ENCODE assay signal across 8 cellular contexts in genomic region chr20:49915118-49915379, GRCh38. TPM values are rescaled to one million over a fixed set of nuclear protein-coding genes. Genes with fewer than 3 reads are reported as not detected.
DNase-seq lines count a peak whose midpoint lies in the region; ATAC-seq and TF ChIP-seq lines count a peak whose summit lies in the region.

No MANE protein-coding gene starts in this region.

- peak overlapping the region; percentile 78 for H3K27ac Mint-ChIP-seq in neural crest cell (ENCODE audit: unreplicated experiment)

- H3K4me1 Mint-ChIP-seq in neural crest cell = peaks cover 31% of the 10 kb centered on the region

- peaks cover 3% of the 10 kb centered on the region for H3K27me3 Mint-ChIP-seq in neural crest cell (ENCODE audit: low read depth)

- H3K9ac ChIP-seq in Loucy (ENCODE audit: low read depth, low read length, poor library complexity, severe bottlenecking) = peak overlapping the region; percentile 74
- peak overlapping the region; percentile 65 for H3K9ac ChIP-seq in endocrine pancreas (ENCODE audit: control insufficient read depth, insufficient read depth, low read length)

- no peak for TF ChIP-seq CTCF in Loucy (conservative IDR thresholded peaks at IDR 0.05; ENCODE audit: low read length)
- TF ChIP-seq CTCF in neural crest cell (conservative IDR thresholded peaks at IDR 0.05) = no peak

- H3K9me2 ChIP-seq in Loucy (replicated peaks; ENCODE audit: low read depth, low read length) = no peaks in the 10 kb centered on the region

- peak overlapping the region; percentile 100 for H3K4me2 ChIP-seq in Loucy (ENCODE audit: low read depth, low read length, poor library complexity, severe bottlenecking)

- peak; percentile 15 to 18 for ATAC-seq in activated CD4-positive, CD25-positive, alpha-beta regulatory T cell treated with anti-CD3 and anti-CD28 coated beads, Interleukin-2, amount 50 U/mL, for 24 hours

- no peaks in the 10 kb centered on the region for H3K9me3 ChIP-seq in Loucy (ENCODE audit: insufficient read depth, low read depth, low read length)
- H3K9me3 ChIP-seq in endocrine pancreas (ENCODE audit: control insufficient read depth, low read length) = no peaks in the 10 kb centered on the region

- H3K36me3 Mint-ChIP-seq in neural crest cell (ENCODE audit: low read depth) = no peaks in the 10 kb centered on the region

- no peaks in the 10 kb centered on the region for H3K9me3 Mint-ChIP-seq in neural crest cell

- peak overlapping the region; percentile 95 for H3K4me3 Mint-ChIP-seq in neural crest cell

- no peaks in the 10 kb centered on the region for H3K36me3 ChIP-seq in Loucy (ENCODE audit: insufficient read depth, low read length)
- H3K36me3 ChIP-seq in endocrine pancreas (ENCODE audit: control insufficient read depth, insufficient read depth, low read length) = no peaks in the 10 kb centered on the region

- H3K4me3 ChIP-seq in Loucy (ENCODE audit: low read length, poor library complexity, severe bottlenecking) = peak overlapping the region; percentile 80
- H3K4me3 ChIP-seq in endocrine pancreas (ENCODE audit: control insufficient read depth, insufficient read depth, low read length) = peak overlapping the region; percentile 71

- H3K4me1 ChIP-seq in Loucy (ENCODE audit: insufficient read depth, low read length, poor library complexity, severe bottlenecking) = peaks cover 30% of the 10 kb centered on the region
- no peaks in the 10 kb centered on the region for H3K4me1 ChIP-seq in endocrine pancreas (ENCODE audit: control insufficient read depth, insufficient read depth, low read length)

- peak overlapping the region; percentile 93 for H2AFZ ChIP-seq in Loucy (ENCODE audit: low read length)

- no peaks in the 10 kb centered on the region for H3F3A ChIP-seq in Loucy (ENCODE audit: low read depth)

- H3K27me3 ChIP-seq in Loucy (ENCODE audit: insufficient read depth, low read length, poor library complexity, severe bottlenecking) = no peaks in the 10 kb centered on the region
- H3K27me3 ChIP-seq in endocrine pancreas (ENCODE audit: control insufficient read depth, insufficient read depth, low read length) = no peaks in the 10 kb centered on the region

- no peak for DNase-seq in activated CD4-positive, CD25-positive, alpha-beta regulatory T cell (lab: John Stamatoyannopoulos, UW)
- DNase-seq in neural crest cell (ENCODE audit: low read depth, low spot score) (no peak), mucosa of gallbladder (ENCODE audit: low spot score) (no peak), cerebellar nuclear complex (lab: John Stamatoyannopoulos, UW) (no peak), SHP77 treated with DMSO at 0.1 percent for 48 hours (lab: John Stamatoyannopoulos, UW) (no peak)

- H4K20me1 ChIP-seq in Loucy (ENCODE audit: insufficient read depth, low read length, poor library complexity, severe bottlenecking) = peaks cover 24% of the 10 kb centered on the region

- H3K79me2 ChIP-seq in Loucy (ENCODE audit: insufficient read depth, low read length) = peaks cover 39% of the 10 kb centered on the region

RNA-seq across cellular contexts. Expression of gene SPATA2, which starts 0.3 kb away (rescaled TPM):
- total RNA-seq in neural crest cell (10.3 and 10.5 TPM in 2 replicates), mucosa of gallbladder (13.4 TPM)

RNA-seq across cellular contexts. Expression of gene RNF114, which starts 21.1 kb away (rescaled TPM):
- 53.0 and 59.0 TPM in 2 replicates for total RNA-seq in neural crest cell
- 78.8 TPM for total RNA-seq in mucosa of gallbladder
